21 cellular contexts compared by ENCODE assay signal in the genomic region with DNA sequence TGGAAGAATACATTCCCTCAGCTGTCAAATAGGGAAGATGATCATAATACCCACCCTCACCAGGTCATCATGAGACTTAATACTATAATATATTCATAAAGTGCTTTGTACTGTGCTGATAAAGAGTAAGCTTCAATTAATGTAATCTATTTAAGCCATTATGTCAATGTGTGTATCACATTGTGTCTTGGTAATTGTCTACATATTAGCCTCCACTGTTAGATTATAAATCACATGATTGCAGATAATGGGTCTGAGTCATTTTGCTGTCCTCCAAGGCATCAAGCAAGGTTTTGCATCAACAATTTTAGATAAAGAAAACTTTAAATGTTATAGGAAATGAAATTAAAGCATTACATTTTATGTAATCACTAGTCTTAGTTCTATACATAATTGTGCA.
"Had no signal": no experiment of that assay in that cellular context is flagged by ENCODE, and none has a peak within 500 bp of the region (broad histone marks: within the 10 kb centered on the region; RNA-seq: fewer than 3 reads in every experiment).

No MANE protein-coding gene starts in this region.

- H3K4me1 ChIP-seq: breast epithelium, gastroesophageal sphincter, prostate gland had no signal

- H3K27me3 ChIP-seq: adrenal gland, breast epithelium, esophagus muscularis mucosa, gastroesophageal sphincter, neutrophil, ovary, tibial artery had no signal

- H3K27ac ChIP-seq: adrenal gland, breast epithelium, esophagus muscularis mucosa, gastroesophageal sphincter, neutrophil, ovary, prostate gland, tibial artery, WERI-Rb-1 had no signal

- H3K36me3 ChIP-seq: adrenal gland, breast epithelium, ovary, prostate gland, WERI-Rb-1 had no signal

- H3K9me3 ChIP-seq: adrenal gland, breast epithelium, esophagus muscularis mucosa, gastroesophageal sphincter, neutrophil, ovary, prostate gland, tibial artery had no signal

- H3K4me3 ChIP-seq: adrenal gland, breast epithelium, esophagus muscularis mucosa, gastroesophageal sphincter, ovary, prostate gland, tibial artery had no signal

- DNase-seq: activated CD4-positive, alpha-beta T cell treated with anti-CD3 and anti-CD28 coated beads, Interleukin-2, amount 10 ng/mL, durations not matched to agents 7 days and 5 days; activated CD4-positive, CD25-positive, alpha-beta regulatory T cell treated with anti-CD3 and anti-CD28 coated beads, Interleukin-2, amount 50 U/mL, for 72 hours; activated naive CD4-positive, alpha-beta T cell treated with anti-CD3 and anti-CD28 coated beads, Interleukin-2, amount 10 ng/mL, durations not matched to agents 7 days and 5 days; activated T-cell treated with anti-CD3 and anti-CD28 coated beads, Interleukin-2, amount 50 U/mL, for 4 hours; adrenal gland; effector memory CD4-positive, alpha-beta T cell; head of caudate nucleus; hypothalamus; left ventricle myocardium superior; mammary epithelial cell; ovary; stimulated activated CD4-positive, alpha-beta T cell treated with anti-CD3 and anti-CD28 coated beads, Interleukin-4, amount 100 ng/mL, for 4 hours; stimulated activated naive CD8-positive, alpha-beta T cell treated with anti-CD3 and anti-CD28 coated beads, Interleukin-15, amount 100 ng/mL, for 72 hours; T-cell; tibial artery; WERI-Rb-1 had no signal

- ATAC-seq: activated T-cell treated with anti-CD3 and anti-CD28 coated beads, Interleukin-2, amount 50 U/mL, for 4 hours; gastroesophageal sphincter; left ventricle myocardium superior; stimulated activated naive CD8-positive, alpha-beta T cell treated with anti-CD3 and anti-CD28 coated beads, Interleukin-15, amount 100 ng/mL, for 72 hours; T-cell had no signal
